In the genomic region with DNA sequence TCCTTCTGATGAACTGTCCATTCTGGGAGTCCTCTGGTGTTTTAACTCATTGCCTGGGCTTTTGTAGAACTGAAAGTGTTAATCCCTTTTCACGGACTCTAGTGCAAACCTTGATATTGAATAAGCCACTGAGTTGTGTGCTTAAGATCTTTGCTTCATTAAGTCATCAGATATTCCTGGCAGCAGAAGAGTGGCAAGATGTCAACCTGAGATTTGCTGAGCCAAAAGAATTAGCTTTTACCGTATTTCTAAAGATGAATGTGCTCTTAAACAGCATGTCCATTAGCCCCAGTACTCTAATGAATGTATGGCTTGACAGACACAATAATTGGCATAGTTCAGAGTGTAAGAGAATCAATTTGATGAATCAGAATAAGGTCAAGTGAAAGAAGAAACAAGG, we compare ENCODE assay signal across 20 cellular contexts.
A peak's percentile ranks its signal among the peaks of the same experiment; 100 is the strongest.
DNase-seq lines count a peak whose midpoint lies in the region; ATAC-seq, FAIRE-seq and TF ChIP-seq lines count a peak whose summit lies in the region.
"Had no signal": no experiment of that assay in that cellular context is flagged by ENCODE, and none has a peak within 500 bp of the region (broad histone marks: within the 10 kb centered on the region; RNA-seq: fewer than 3 reads in every experiment).

No MANE protein-coding gene starts in this region.

- H3K18ac ChIP-seq in IMR-90 (ENCODE audit: low read depth, low read length): peak overlapping the region; percentile 74; the same call in 1 of the 2 replicates

- peak overlapping the region; percentile 94 for H2BK120ac ChIP-seq in IMR-90 (ENCODE audit: low read depth, low read length)

- no peaks in the 10 kb centered on the region for H3K79me1 ChIP-seq in IMR-90 (ENCODE audit: low read depth in 1 of 2, low read length in 2 of 2)

- peak overlapping the region; percentile 82 for H3K14ac ChIP-seq in IMR-90 (replicated peaks; ENCODE audit: low read depth, low read length)

- H3K9me3 ChIP-seq in IMR-90 (ENCODE audit: control insufficient read depth, insufficient read depth, low read length): no peaks in the 10 kb centered on the region
- no peaks in the 10 kb centered on the region for H3K9me3 ChIP-seq in SJCRH30 (replicated peaks)
- H3K9me3 ChIP-seq in keratinocyte (ENCODE audit: control insufficient read depth, low read depth, low read length): no peaks in the 10 kb centered on the region
- H3K9me3 ChIP-seq in thoracic aorta: no peaks in the 10 kb centered on the region
- H3K9me3 ChIP-seq in spleen: no peaks in the 10 kb centered on the region
- H3K9me3 ChIP-seq: adrenal gland, left lung, tibial artery had no signal

- H3K9me1 ChIP-seq in IMR-90 (ENCODE audit: insufficient read depth, low read length): 0 out of 2 replicates have a peak, but pooled peaks cover 4% of the 10 kb centered on the region
- H3K9me1 ChIP-seq in keratinocyte (ENCODE audit: control insufficient read depth, extremely low read depth, insufficient read depth, low read length): no peaks in the 10 kb centered on the region

- peak overlapping the region; percentile 92 for H2BK15ac ChIP-seq in IMR-90 (ENCODE audit: low read depth, low read length)

- CTCF ChIA-PET in IMR-90 (lab: Yijun Ruan, JAX): no interaction called here

- dilution Hi-C loops in IMR-90 (cut with HindIII; ENCODE audit: low sequenced_read_pairs, unreplicated experiment): no loop called here
- dilution Hi-C loops in keratinocyte (cut with MboI; ENCODE audit: extremely low pct_ligation_motif_present, low sequenced_read_pairs): no loop called here

- BruUV-seq in IMR-90 (replicated peaks; lab: Mats Ljungman, UMichigan): no TSS peak

- H2BK20ac ChIP-seq in IMR-90 (ENCODE audit: low read depth, low read length): peak overlapping the region; percentile 97

- ATAC-seq in IMR-90 (ENCODE audit: low read depth): no peak; the same call in 1 of the 2 replicates
- ATAC-seq in thoracic aorta (ENCODE audit: insufficient number of reproducible peaks, low FRiP score, low read depth): no peak
- no peak for ATAC-seq in HG03354 (IDR thresholded peaks at IDR 0.05; ENCODE audit: poor library complexity, severe bottlenecking, unreplicated experiment)
- ATAC-seq: sciatic nerve, T-cell had no signal

- H3K56ac ChIP-seq in IMR-90 (ENCODE audit: extremely low read depth, insufficient read depth, low read length): peak overlapping the region; percentile 86

- TF ChIP-seq CTCF in IMR-90 (conservative IDR thresholded peaks at IDR 0.05; ENCODE audit: low read depth, low read length): no peak
- TF ChIP-seq CTCF in keratinocyte (optimal IDR thresholded peaks at IDR 0.05 in 1 of 3, IDR thresholded peaks at IDR 0.05 in 1 of 3, conservative IDR thresholded peaks at IDR 0.05 in 1 of 3; ENCODE audit: extremely low read depth in 1 of 3, insufficient read depth in 2 of 3, low read length in 3 of 3): no peak
- TF ChIP-seq CTCF in thoracic aorta (IDR thresholded peaks at IDR 0.05): no peak
- TF ChIP-seq CTCF in spleen (IDR thresholded peaks at IDR 0.05 in 8 of 11, conservative IDR thresholded peaks at IDR 0.05 in 3 of 11): no peak

- WGBS in IMR-90 (ENCODE audit: extremely low coverage in 2 of 2, insufficient read length in 1 of 2), 2 experiments: no CpG with 5 or more reads among the region's 2 CpGs
- 78 to 87% (median 82%) methylated on average over 2 of the region's 2 CpGs for WGBS in spleen, 5 donors

- H3K27ac ChIP-seq in IMR-90 (ENCODE audit: insufficient read depth, low read length) (peak overlapping the region; percentile 61), SJCRH30 (peak overlapping the region; percentile 75; the same call in 1 of the 2 replicates), keratinocyte (ENCODE audit: control insufficient read depth, insufficient read depth, low read length) (no peak overlapping the region), thoracic aorta (peak overlapping the region; percentile 23 to 47), spleen (no peak overlapping the region)
- H3K27ac ChIP-seq: adrenal gland, left lung had no signal

- FAIRE-seq in keratinocyte (lab: Jason Lieb, UNC): no peak
- FAIRE-seq: GM18507 had no signal

- no peak overlapping the region for H2AFZ ChIP-seq in IMR-90 (replicated peaks; ENCODE audit: low read length, poor library complexity)
- peak overlapping the region; percentile 6 for H2AFZ ChIP-seq in keratinocyte (ENCODE audit: control insufficient read depth, low read length)

- peak overlapping the region; percentile 99 for H2BK5ac ChIP-seq in IMR-90 (ENCODE audit: low read depth, low read length, poor library complexity, severe bottlenecking)

- intact Hi-C loops in IMR-90 (cut with micrococcal nuclease): loop anchor here (2.0 kb wide), 1 partner anchor 89 kb away; no protein-coding TSS in a partner anchor
- intact Hi-C loops in spleen (cut with DNase I; ENCODE audit: low total_unique reads): no loop called here

- H3K4me1 ChIP-seq in IMR-90 (ENCODE audit: control insufficient read depth, insufficient read depth, low read length) (peaks cover 9% of the 10 kb centered on the region), SJCRH30 (peaks cover 24% of the 10 kb centered on the region), keratinocyte (ENCODE audit: control insufficient read depth, extremely low read depth, insufficient read depth, low read length) (no peaks in the 10 kb centered on the region), thoracic aorta (ENCODE audit: control insufficient read depth in 1 of 2, low read depth in 2 of 2) (peaks cover 7 to 23% of the 10 kb centered on the region in 2 donors), spleen (no peaks in the 10 kb centered on the region)
- H3K4me1 ChIP-seq: adrenal gland had no signal

- H3K36me3 ChIP-seq in IMR-90 (ENCODE audit: control insufficient read depth, insufficient read depth, low read length) (no peaks in the 10 kb centered on the region), SJCRH30 (no peaks in the 10 kb centered on the region), keratinocyte (ENCODE audit: control insufficient read depth in 2 of 2, extremely low read depth in 1 of 2, insufficient read depth in 2 of 2, low read length in 2 of 2) (no peaks in the 10 kb centered on the region), thoracic aorta (no peaks in the 10 kb centered on the region), spleen (no peaks in the 10 kb centered on the region)
- H3K36me3 ChIP-seq: adrenal gland, left lung, tibial artery had no signal

- TF ChIP-seq POLR2A in IMR-90 (IDR thresholded peaks at IDR 0.05; ENCODE audit: low read depth, low read length) (no peak), spleen (IDR thresholded peaks at IDR 0.05) (no peak)

- H3K23ac ChIP-seq in IMR-90 (ENCODE audit: low read depth, low read length): peak overlapping the region; percentile 92

- H3K79me2 ChIP-seq in keratinocyte (ENCODE audit: control insufficient read depth, insufficient read depth, low read length): no peaks in the 10 kb centered on the region

- no peak for TF ChIP-seq RAD21 in IMR-90 (IDR thresholded peaks at IDR 0.05; ENCODE audit: low read length)

- DNase-seq in IMR-90 (no peak), SJCRH30 (no peak), keratinocyte (ENCODE audit: low read depth, low spot score) (no peak), thoracic aorta (ENCODE audit: low spot score) (no peak), NCI-H146 (lab: John Stamatoyannopoulos, UW) (no peak), spleen (no peak)
- DNase-seq: activated CD4-positive, alpha-beta T cell treated with anti-CD3 and anti-CD28 coated beads, Interleukin-2, amount 50 U/mL, for 1 hour; activated CD8-positive, alpha-beta memory T cell treated with anti-CD3 and anti-CD28 coated beads, Interleukin-2, amount 50 U/mL, for 4 hours; activated effector memory CD4-positive, alpha-beta T cell treated with Interleukin-2 at 50 U/mL for 16 hours; adrenal gland; central memory CD4-positive, alpha-beta T cell; left lung; NCI-H1436 treated with DMSO at 0.1 percent for 48 hours; NCI-H2227 treated with DMSO at 0.1 percent for 48 hours; stimulated activated naive CD4-positive, alpha-beta T cell; T-cell; tibial artery had no signal

- H3K27me3 ChIP-seq in IMR-90 (ENCODE audit: control insufficient read depth, insufficient read depth, low read length): no peaks in the 10 kb centered on the region
- H3K27me3 ChIP-seq in SJCRH30: no peaks in the 10 kb centered on the region
- no peaks in the 10 kb centered on the region for H3K27me3 ChIP-seq in keratinocyte (ENCODE audit: control insufficient read depth, extremely low read depth, insufficient read depth, low read length)
- H3K27me3 ChIP-seq in thoracic aorta (replicated peaks; ENCODE audit: insufficient read depth): no peaks in the 10 kb centered on the region
- no peaks in the 10 kb centered on the region for H3K27me3 ChIP-seq in spleen (replicated peaks in 1 of 7)
- H3K27me3 ChIP-seq: adrenal gland, left lung, tibial artery had no signal

- H3K4me3 ChIP-seq in IMR-90 (ENCODE audit: insufficient read depth, low read depth, low read length): no peak overlapping the region
- H3K4me3 ChIP-seq in SJCRH30: no peak overlapping the region; the same call in 1 of the 2 replicates
- H3K4me3 ChIP-seq in keratinocyte (ENCODE audit: control insufficient read depth in 2 of 3, extremely low read depth in 1 of 3, insufficient read depth in 2 of 3, low read depth in 1 of 3, low read length in 3 of 3): no peak overlapping the region
- no peak overlapping the region for H3K4me3 ChIP-seq in thoracic aorta
- H3K4me3 ChIP-seq in spleen: no peak overlapping the region
- H3K4me3 ChIP-seq: adrenal gland, left lung, tibial artery had no signal

- H4K20me1 ChIP-seq in IMR-90 (ENCODE audit: insufficient read depth, low read length): no peaks in the 10 kb centered on the region
- H4K20me1 ChIP-seq in keratinocyte (ENCODE audit: control insufficient read depth, extremely low read depth, insufficient read depth, low read length): no peaks in the 10 kb centered on the region

- in situ Hi-C loops in IMR-90 (cut with MboI; ENCODE audit: low sequenced_read_pairs): no loop called here

- peak overlapping the region; percentile 52 to 86 for H4K8ac ChIP-seq in IMR-90 (ENCODE audit: low read depth in 2 of 2, low read length in 2 of 2)

- peak overlapping the region; percentile 14; the same call in 1 of the 2 replicates for H3K4me2 ChIP-seq in IMR-90 (ENCODE audit: low read depth, low read length)
- H3K4me2 ChIP-seq in keratinocyte (ENCODE audit: control insufficient read depth, extremely low read depth, insufficient read depth, low read depth, low read length): no peak overlapping the region

- H2AK5ac ChIP-seq in IMR-90 (ENCODE audit: low read depth, low read length): peak overlapping the region; percentile 14; the same call in 1 of the 2 replicates

- H3K9ac ChIP-seq in IMR-90 (ENCODE audit: low read depth, low read length) (peak overlapping the region; percentile 4; the same call in 1 of the 2 replicates), keratinocyte (ENCODE audit: control insufficient read depth, extremely low read depth, insufficient read depth, low read length) (no peak overlapping the region)

- peak overlapping the region; percentile 84; the same call in 1 of the 2 replicates for H3K4ac ChIP-seq in IMR-90 (ENCODE audit: low read depth, low read length)

- H2AK9ac ChIP-seq in IMR-90 (replicated peaks; ENCODE audit: low read depth, low read length, poor library complexity): no peak overlapping the region

- H4K91ac ChIP-seq in IMR-90 (ENCODE audit: insufficient read depth, low read depth, low read length): peak overlapping the region; percentile 90

- peak overlapping the region; percentile 93; the same call in 1 of the 2 replicates for H4K5ac ChIP-seq in IMR-90 (ENCODE audit: low read depth, low read length)

- POLR2A ChIA-PET in IMR-90 (lab: Charles Lee; ENCODE audit: unreplicated experiment): no interaction called here

Comparison
In these comparisons a context has a peak if more than half of its experiments do, and no peak if none do; other contexts are left out.
1. H3K27ac ChIP-seq: peak in IMR-90 (single experiment), SJCRH30 (single experiment) and thoracic aorta (2 of 2); none in keratinocyte (single experiment) and spleen (0 of 8).